Comparison of ENCODE assay signal across 8 cellular contexts in genomic region chr1:42932442-42932941, GRCh38. TPM values are rescaled to one million over a fixed set of nuclear protein-coding genes. Genes with fewer than 3 reads are reported as not detected.
DNase-seq lines count a peak whose midpoint lies in the region; ATAC-seq and TF ChIP-seq lines count a peak whose summit lies in the region.

No MANE protein-coding gene starts in this region.

- no peak overlapping the region for H3K4me2 ChIP-seq in trophoblast cell (ENCODE audit: low read length)

- H3K9me3 ChIP-seq in HUES48 (ENCODE audit: control insufficient read depth, insufficient read depth, low read length) (no peaks in the 10 kb centered on the region), colonic mucosa (no peaks in the 10 kb centered on the region), trophoblast cell (ENCODE audit: insufficient read depth, low read depth, low read length) (peaks cover 5% of the 10 kb centered on the region), BE2C (no peaks in the 10 kb centered on the region), testis (no peaks in the 10 kb centered on the region)

- H3K4ac ChIP-seq in trophoblast cell (ENCODE audit: low read depth, low read length), result peak overlapping the region; percentile 8

- H4K8ac ChIP-seq in trophoblast cell (ENCODE audit: low read depth, low read length), result no peak overlapping the region

- H3K27me3 ChIP-seq in HUES48 (ENCODE audit: control insufficient read depth, insufficient read depth, low read length) (no peaks in the 10 kb centered on the region), colonic mucosa (no peaks in the 10 kb centered on the region), trophoblast cell (ENCODE audit: insufficient read depth, low read length) (no peaks in the 10 kb centered on the region), BE2C (no peaks in the 10 kb centered on the region), testis (no peaks in the 10 kb centered on the region)

- no peak overlapping the region for H3K9ac ChIP-seq in HUES48 (ENCODE audit: low read depth, low read length)
- H3K9ac ChIP-seq in colonic mucosa (ENCODE audit: low read depth in 2 of 2, low read length in 2 of 2), result peak overlapping the region; percentile 36 to 65
- H3K9ac ChIP-seq in trophoblast cell (ENCODE audit: low read length), result no peak overlapping the region

- WGBS in trophoblast cell (ENCODE audit: extremely low coverage, insufficient coverage, insufficient read length), result no CpG with 5 or more reads among the region's 5 CpGs
- WGBS in testis, 2 donors, result 84 to 86% methylated on average over 5 of the region's 5 CpGs

- no peak overlapping the region for H4K12ac ChIP-seq in trophoblast cell (ENCODE audit: low read depth, low read length)

- peak overlapping the region; percentile 15 for H3K18ac ChIP-seq in trophoblast cell (ENCODE audit: low read length)

- H2BK5ac ChIP-seq in trophoblast cell (ENCODE audit: low read depth, low read length, poor library complexity), result peak overlapping the region; percentile 7

- no peak overlapping the region for H3K23ac ChIP-seq in trophoblast cell (ENCODE audit: low read length)

- H2BK12ac ChIP-seq in trophoblast cell (ENCODE audit: low read length), result no peak overlapping the region

- no peak for ATAC-seq in HG02840 (IDR thresholded peaks at IDR 0.05; ENCODE audit: low FRiP score, unreplicated experiment)
- ATAC-seq in HG02798 (IDR thresholded peaks at IDR 0.05; ENCODE audit: poor library complexity, unreplicated experiment), result no peak

- peaks cover 11% of the 10 kb centered on the region for H3K4me1 ChIP-seq in HUES48 (ENCODE audit: control insufficient read depth, insufficient read depth, low read length)
- H3K4me1 ChIP-seq in colonic mucosa, result peaks cover 30% of the 10 kb centered on the region
- peaks cover 49 to 58% of the 10 kb centered on the region in 2 experiments for H3K4me1 ChIP-seq in trophoblast cell (ENCODE audit: control insufficient read depth in 1 of 2, insufficient read depth in 2 of 2, low read length in 2 of 2)
- peaks cover 16% of the 10 kb centered on the region for H3K4me1 ChIP-seq in BE2C
- peaks cover 17% of the 10 kb centered on the region for H3K4me1 ChIP-seq in testis

- H2AK5ac ChIP-seq in trophoblast cell (ENCODE audit: low read length), result no peak overlapping the region

- H3K36me3 ChIP-seq in HUES48 (ENCODE audit: control insufficient read depth, insufficient read depth, low read length) (peaks cover 96% of the 10 kb centered on the region), colonic mucosa (peaks cover 4% of the 10 kb centered on the region), trophoblast cell (ENCODE audit: control insufficient read depth in 1 of 2, insufficient read depth in 2 of 2, low read length in 2 of 2) (peaks cover 92% of the 10 kb centered on the region in 2 experiments), BE2C (peaks cover 63% of the 10 kb centered on the region), testis (ENCODE audit: low read depth, missing control alignments) (no peaks in the 10 kb centered on the region)

- peaks cover 15% of the 10 kb centered on the region for H3K79me2 ChIP-seq in trophoblast cell (ENCODE audit: control insufficient read depth, insufficient read depth, low read length, poor library complexity)

- intact Hi-C loops in colonic mucosa (cut with DNase I), result no loop called here
- intact Hi-C loops in testis (cut with DNase I; ENCODE audit: low total_unique reads), result no loop called here

- no peak overlapping the region for H3K14ac ChIP-seq in trophoblast cell (ENCODE audit: low read length)

- H3K4me3 ChIP-seq in HUES48 (ENCODE audit: low read depth, low read length) (no peak overlapping the region), colonic mucosa (no peak overlapping the region), trophoblast cell (ENCODE audit: low read depth, low read length) (no peak overlapping the region), BE2C (ENCODE audit: low read depth, low read length) (no peak overlapping the region), testis (no peak overlapping the region)

- H2AFZ ChIP-seq in trophoblast cell (ENCODE audit: insufficient read depth, low read length, poor library complexity), result no peak overlapping the region

- DNase-seq in ELF-1 (ENCODE audit: low read depth, low spot score) (peak; percentile 20), colonic mucosa (peak; percentile 25), trophoblast cell (no peak), BE2C (no peak), testis (no peak)

- H2BK120ac ChIP-seq in trophoblast cell (ENCODE audit: insufficient read depth, low read length, poor library complexity), result no peak overlapping the region

- no peak for TF ChIP-seq POLR2A in testis (IDR thresholded peaks at IDR 0.05)

- H3K79me1 ChIP-seq in trophoblast cell (ENCODE audit: low read length), result peaks cover 24% of the 10 kb centered on the region

- TF ChIP-seq CTCF in colonic mucosa (IDR thresholded peaks at IDR 0.05) (no peak), BE2C (IDR thresholded peaks at IDR 0.05; ENCODE audit: low read depth, low read length) (no peak), testis (IDR thresholded peaks at IDR 0.05) (no peak)

- peak overlapping the region; percentile 51 for H3K27ac ChIP-seq in HUES48 (ENCODE audit: low read depth, low read length)
- H3K27ac ChIP-seq in colonic mucosa, result peak overlapping the region; percentile 85
- peak overlapping the region; percentile 57 for H3K27ac ChIP-seq in trophoblast cell (ENCODE audit: low read depth, low read length)
- no peak overlapping the region for H3K27ac ChIP-seq in testis

- no peak overlapping the region for H4K91ac ChIP-seq in trophoblast cell (ENCODE audit: low read depth, low read length)

RNA-seq across cellular contexts. Expression of gene SLC2A1, which starts 26.2 kb away (rescaled TPM):
- total RNA-seq in colonic mucosa (100 to 1,000 TPM in 1 of 2 donors, 10 to 100 TPM in 1; 71.6 to 150 TPM), testis (10 to 100 TPM; 36.9 to 38.3 TPM)
- polyA plus RNA-seq in trophoblast cell (2013), result 1,633 and 1,681 TPM in 2 replicates
- 40.9 TPM for polyA plus RNA-seq in BE2C (2012; ENCODE audit: insufficient read depth, insufficient read length, low read depth)
- polyA plus RNA-seq in testis (ENCODE audit: insufficient read depth, low read depth, low replicate concordance), result 19.4 TPM

Comparison
In these comparisons a context has a peak if more than half of its experiments do, and no peak if none do; other contexts are left out.
1. DNase-seq: peak in ELF-1 (single experiment) and colonic mucosa (single experiment); none in trophoblast cell (0 of 2), BE2C (single experiment) and testis (single experiment).
2. H3K27ac ChIP-seq: peak in HUES48 (single experiment), colonic mucosa (single experiment) and trophoblast cell (single experiment); none in testis (0 of 2).
3. H3K9ac ChIP-seq: peak in colonic mucosa (2 of 2); none in HUES48 (single experiment) and trophoblast cell (single experiment).